Comparison of ENCODE assay signal across 20 cellular contexts in genomic region chr18:46283268-46283667, GRCh38.
DNase-seq lines count a peak whose midpoint lies in the region; ATAC-seq, FAIRE-seq and TF ChIP-seq lines count a peak whose summit lies in the region.
"Had no signal": no experiment of that assay in that cellular context is flagged by ENCODE, and none has a peak within 500 bp of the region (broad histone marks: within the 10 kb centered on the region; RNA-seq: fewer than 3 reads in every experiment).

No MANE protein-coding gene starts in this region.

- BruUV-seq in endothelial cell of umbilical vein (replicated peaks; lab: Mats Ljungman, UMichigan) = no TSS peak

- no peaks in the 10 kb centered on the region for H3K9me2 ChIP-seq in GM23248 (ENCODE audit: insufficient read depth)

- intact Hi-C loops in endothelial cell of umbilical vein (cut with micrococcal nuclease) = no loop called here

- no peaks in the 10 kb centered on the region for H3K36me3 ChIP-seq in GM23248 (ENCODE audit: low read depth)
- no peaks in the 10 kb centered on the region for H3K36me3 ChIP-seq in RWPE2 (ENCODE audit: low read depth)
- H3K36me3 ChIP-seq in endothelial cell of umbilical vein (ENCODE audit: control insufficient read depth in 2 of 2, extremely low read depth in 1 of 2, insufficient read depth in 2 of 2, low read length in 2 of 2) = no peaks in the 10 kb centered on the region
- H3K36me3 ChIP-seq: HAP-1, suprapubic skin had no signal

- FAIRE-seq in endothelial cell of umbilical vein (lab: Jason Lieb, UNC) = no peak
- FAIRE-seq: G401.6, GM19239 had no signal

- 0 out of 2 replicates have a peak, but pooled peaks cover 4% of the 10 kb centered on the region for H3F3A ChIP-seq in GM23248 (ENCODE audit: insufficient read depth)

- H3K9ac ChIP-seq in GM23248 (no peak overlapping the region), endothelial cell of umbilical vein (replicated peaks; ENCODE audit: extremely low read depth, insufficient read depth, low read length) (no peak overlapping the region)

- H4K20me1 ChIP-seq in GM23248 (ENCODE audit: insufficient read depth) (no peaks in the 10 kb centered on the region), endothelial cell of umbilical vein (replicated peaks; ENCODE audit: control insufficient read depth, extremely low read depth, insufficient read depth, low read length) (no peaks in the 10 kb centered on the region)

- POLR2A ChIA-PET in endothelial cell of umbilical vein (lab: Charles Lee) = no interaction called here

- peak; percentile 18 for DNase-seq in GM23248
- no peak for DNase-seq in RWPE2 (ENCODE audit: low spot score)
- DNase-seq in endothelial cell of umbilical vein (ENCODE audit: low read depth, low spot score) = no peak
- peak; percentile 43 for DNase-seq in occipital lobe (lab: John Stamatoyannopoulos, UW)
- no peak for DNase-seq in activated CD4-positive, CD25-positive, alpha-beta regulatory T cell treated with anti-CD3 and anti-CD28 coated beads, Interleukin-2, amount 50 U/mL, for 72 hours
- no peak for DNase-seq in NCI-H345 (lab: John Stamatoyannopoulos, UW)
- no peak for DNase-seq in SIG-M5 (lab: John Stamatoyannopoulos, UW)
- DNase-seq: activated CD4-positive, alpha-beta T cell treated with anti-CD3 and anti-CD28 coated beads, Interleukin-2, amount 50 U/mL, for 1 hour; AML-193; Calu3; cortex of kidney; natural killer cell; OCI-M1; stimulated activated CD8-positive, alpha-beta memory T cell treated with anti-CD3 and anti-CD28 coated beads, Interleukin-4, amount 100 ng/mL, for 48 hours had no signal

- H3K79me2 ChIP-seq in GM23248 (ENCODE audit: insufficient read depth) (no peaks in the 10 kb centered on the region), endothelial cell of umbilical vein (ENCODE audit: control insufficient read depth, insufficient read depth, low read length) (no peaks in the 10 kb centered on the region)

- TF ChIP-seq CTCF in RWPE2 (IDR thresholded peaks at IDR 0.05; ENCODE audit: poor library complexity, severe bottlenecking) (no peak), endothelial cell of umbilical vein (IDR thresholded peaks at IDR 0.05; ENCODE audit: extremely low read depth in 1 of 2, insufficient read depth in 1 of 2, low read depth in 1 of 2, low read length in 2 of 2) (no peak)

- peaks cover 7% of the 10 kb centered on the region for H3K4me1 ChIP-seq in GM23248 (ENCODE audit: insufficient read depth)
- H3K4me1 ChIP-seq in RWPE2 (ENCODE audit: insufficient read depth, poor library complexity, severe bottlenecking) = no peaks in the 10 kb centered on the region
- peaks cover 2% of the 10 kb centered on the region for H3K4me1 ChIP-seq in endothelial cell of umbilical vein (ENCODE audit: control insufficient read depth, extremely low read depth, insufficient read depth, low read length)
- H3K4me1 ChIP-seq: HAP-1 had no signal

- CTCF ChIA-PET in endothelial cell of umbilical vein (lab: Charles Lee) = interaction anchor here (1.0 to 7.9 kb wide), 3 partner anchors 16 to 373 kb away, joined by 3 to 168 read pairs (median 16); partner anchors contain the start of gene LOXHD1

- H3K27ac ChIP-seq in GM23248 = no peak overlapping the region
- H3K27ac ChIP-seq in RWPE2 (ENCODE audit: poor library complexity, severe bottlenecking) = no peak overlapping the region
- H3K27ac ChIP-seq in endothelial cell of umbilical vein (ENCODE audit: insufficient read depth, low read depth, low read length) = no peak overlapping the region
- H3K27ac ChIP-seq: skin epidermis, suprapubic skin had no signal

- H3K27me3 ChIP-seq in GM23248 (replicated peaks; ENCODE audit: insufficient read depth) (no peaks in the 10 kb centered on the region), RWPE2 (ENCODE audit: insufficient read depth, poor library complexity, severe bottlenecking) (no peaks in the 10 kb centered on the region), endothelial cell of umbilical vein (ENCODE audit: control insufficient read depth in 2 of 2, insufficient read depth in 2 of 2, low read length in 2 of 2) (no peaks in the 10 kb centered on the region)
- H3K27me3 ChIP-seq: suprapubic skin had no signal

- dilution Hi-C loops in endothelial cell of umbilical vein (cut with MboI; ENCODE audit: extremely low pct_ligation_motif_present, low sequenced_read_pairs) = no loop called here

- H3K9me3 ChIP-seq in GM23248 (ENCODE audit: low read depth) = no peaks in the 10 kb centered on the region
- no peaks in the 10 kb centered on the region for H3K9me3 ChIP-seq in RWPE2 (ENCODE audit: severe bottlenecking)
- H3K9me3 ChIP-seq in endothelial cell of umbilical vein (replicated peaks; ENCODE audit: control insufficient read depth, insufficient read depth, low read length) = no peaks in the 10 kb centered on the region
- H3K9me3 ChIP-seq: HAP-1, suprapubic skin had no signal

- H3K4me3 ChIP-seq in GM23248 = no peak overlapping the region
- H3K4me3 ChIP-seq in RWPE2 (ENCODE audit: severe bottlenecking) = no peak overlapping the region
- H3K4me3 ChIP-seq in endothelial cell of umbilical vein (replicated peaks in 1 of 3; ENCODE audit: insufficient read depth in 1 of 3, low read depth in 1 of 3, low read length in 3 of 3) = no peak overlapping the region
- H3K4me3 ChIP-seq: HAP-1, skin epidermis, suprapubic skin had no signal

- TF ChIP-seq POLR2A in endothelial cell of umbilical vein (IDR thresholded peaks at IDR 0.05; ENCODE audit: low read depth, low read length) = no peak

- H2AFZ ChIP-seq in GM23248 = no peak overlapping the region
- H2AFZ ChIP-seq in endothelial cell of umbilical vein (ENCODE audit: low read depth, low read length) = no peak overlapping the region

- H3K4me2 ChIP-seq in GM23248 (ENCODE audit: unreplicated experiment) = no peak overlapping the region
- H3K4me2 ChIP-seq in endothelial cell of umbilical vein (ENCODE audit: insufficient read depth, low read length) = no peak overlapping the region

- in situ Hi-C loops in GM23248 (cut with MboI) = loop anchor here (10.0 kb wide), 1 partner anchor 372 kb away; the partner anchor contains the start of gene LOXHD1

- 40 to 63% methylated on average over 7 of the region's 7 CpGs for WGBS in GM23248 (ENCODE audit: low coverage in 1 of 2, low lambda C conversion rate in 2 of 2, missing lambda C conversion rate in 2 of 2), 2 experiments

- H3K9me1 ChIP-seq in endothelial cell of umbilical vein (replicated peaks; ENCODE audit: control insufficient read depth, extremely low read depth, insufficient read depth, low read length) = no peaks in the 10 kb centered on the region

- 0 out of 3 replicates have a peak, but pooled peaks have one; percentile 11 for ATAC-seq in RWPE2 (ENCODE audit: low read depth)
- ATAC-seq in HG02884 (IDR thresholded peaks at IDR 0.05; ENCODE audit: unreplicated experiment) = no peak
- ATAC-seq: natural killer cell had no signal

TF ChIP-seq in endothelial cell of umbilical vein, 7 proteins besides CTCF, POLR2A, EP300 and RAD21:
- TF ChIP-seq GATA2 (IDR thresholded peaks at IDR 0.05; ENCODE audit: insufficient read depth, insufficient read length, low read depth, low read length) (no peak), MYC (IDR thresholded peaks at IDR 0.05; ENCODE audit: low read depth, low read length) (no peak), EZH2 (IDR thresholded peaks at IDR 0.05; ENCODE audit: borderline replicate concordance, low read depth, low read length, severe bottlenecking) (no peak), FOS (IDR thresholded peaks at IDR 0.05; ENCODE audit: borderline replicate concordance, insufficient read depth, low read length) (peak; percentile 26), POLR2AphosphoS5 (IDR thresholded peaks at IDR 0.05; ENCODE audit: insufficient read depth, low read depth, low read length) (no peak), JUN (IDR thresholded peaks at IDR 0.05; ENCODE audit: borderline replicate concordance, insufficient read depth, insufficient read length, low read depth) (no peak)
- TF ChIP-seq, protein P1, sequence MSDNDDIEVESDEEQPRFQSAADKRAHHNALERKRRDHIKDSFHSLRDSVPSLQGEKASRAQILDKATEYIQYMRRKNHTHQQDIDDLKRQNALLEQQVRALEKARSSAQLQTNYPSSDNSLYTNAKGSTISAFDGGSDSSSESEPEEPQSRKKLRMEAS (IDR thresholded peaks at IDR 0.05; ENCODE audit: insufficient read depth, insufficient read length) = no peak

Comparison
In these comparisons a context has a peak if more than half of its experiments do, and no peak if none do; other contexts are left out.
1. DNase-seq: peak in GM23248 (single experiment) and occipital lobe (single experiment); none in RWPE2 (single experiment), endothelial cell of umbilical vein (single experiment), activated CD4-positive, CD25-positive, alpha-beta regulatory T cell treated with anti-CD3 and anti-CD28 coated beads, Interleukin-2, amount 50 U/mL, for 72 hours (single experiment), NCI-H345 (single experiment) and SIG-M5 (single experiment).